In the genomic region with DNA sequence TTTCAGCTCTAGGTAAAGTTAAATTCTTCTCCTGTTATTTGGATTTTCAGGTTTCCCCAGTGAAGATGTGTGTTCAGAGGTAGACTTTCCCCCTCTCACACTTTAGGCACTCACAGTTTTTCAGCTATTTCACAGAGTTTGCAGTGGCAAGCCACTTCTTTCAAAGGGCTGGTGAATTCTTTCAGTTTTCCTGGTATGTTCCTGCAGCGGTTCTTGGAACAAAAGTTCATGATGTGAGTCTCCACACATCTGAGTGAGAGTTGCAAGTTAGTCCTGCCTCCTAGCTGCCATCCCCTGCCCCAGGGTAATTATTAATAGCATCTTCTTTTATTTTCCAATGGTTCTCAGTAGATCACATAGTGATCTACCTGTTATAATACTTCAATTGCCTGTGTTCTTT, we compare ENCODE assay signal across 11 cellular contexts. TPM values are rescaled to one million over a fixed set of nuclear protein-coding genes. Genes with fewer than 3 reads are reported as not detected.
DNase-seq lines count a peak whose midpoint lies in the region; ATAC-seq, FAIRE-seq and TF ChIP-seq lines count a peak whose summit lies in the region.
"Had no signal": no experiment of that assay in that cellular context is flagged by ENCODE, and none has a peak within 500 bp of the region (broad histone marks: within the 10 kb centered on the region; RNA-seq: fewer than 3 reads in every experiment).

No MANE protein-coding gene starts in this region.

- peaks cover 5 to 8% of the 10 kb centered on the region in 2 experiments for H3K36me3 ChIP-seq in GM12878 (ENCODE audit: control insufficient read depth in 2 of 2, insufficient read depth in 2 of 2, low read length in 1 of 2)
- H3K36me3 ChIP-seq in psoas muscle (ENCODE audit: insufficient read depth in 1 of 2, low read depth in 1 of 2), result no peaks in the 10 kb centered on the region
- no peaks in the 10 kb centered on the region for H3K36me3 ChIP-seq in WERI-Rb-1

- intact Hi-C loops in GM12878 (cut with micrococcal nuclease; ENCODE audit: unreplicated experiment), result loop anchor here (1.0 to 5.0 kb wide), 6 partner anchors 30 to 414 kb away; a partner anchor contains a TSS
- intact Hi-C loops in dorsolateral prefrontal cortex (cut with DNase I), result loop anchor here in 1 of 2 donors (5.0 kb wide), 1 partner anchor 179 kb away; no protein-coding TSS in a partner anchor
- intact Hi-C loops in psoas muscle (cut with DNase I), result loop anchor here (2.0 to 10.0 kb wide), 2 partner anchors 178 to 182 kb away; no protein-coding TSS in a partner anchor

- ATAC-seq in HG03432 (IDR thresholded peaks at IDR 0.05; ENCODE audit: unreplicated experiment) (peak; percentile 1), GM12878 (peak; percentile 1; the same call in 1 of the 3 replicates), psoas muscle (no peak)
- peak; percentile 21 for ATAC-seq in stimulated activated naive CD8-positive, alpha-beta T cell treated with anti-CD3 and anti-CD28 coated beads, Interleukin-15, amount 100 ng/mL, for 72 hours

- no peaks in the 10 kb centered on the region for H3K79me2 ChIP-seq in GM12878 (ENCODE audit: control insufficient read depth, insufficient read depth, low read length)

- H3K4me1 ChIP-seq in GM12878 (ENCODE audit: control insufficient read depth, insufficient read depth, low read length), result peaks cover 30% of the 10 kb centered on the region
- H3K4me1 ChIP-seq in psoas muscle, result no peaks in the 10 kb centered on the region

- RAD21 ChIA-PET in GM12878 (lab: Charles Lee; ENCODE audit: unreplicated experiment), result interaction anchor here (1.0 to 8.3 kb wide), 32 partner anchors 9 to 315 kb away, joined by 3 to 257 read pairs (median 6); a partner anchor contains a TSS

- H3K4me2 ChIP-seq in GM12878 (ENCODE audit: control insufficient read depth, insufficient read depth), result peak overlapping the region; percentile 51

- no peaks in the 10 kb centered on the region for H3K27me3 ChIP-seq in GM12878 (replicated peaks in 1 of 2; ENCODE audit: control insufficient read depth in 2 of 2, insufficient read depth in 2 of 2, low read length in 1 of 2)
- peaks cover 0 to 23% (median 6%) of the 10 kb centered on the region in 45 donors for H3K27me3 ChIP-seq in dorsolateral prefrontal cortex
- peaks cover 0 to 3% (median 0%) of the 10 kb centered on the region in 3 donors for H3K27me3 ChIP-seq in psoas muscle (ENCODE audit: insufficient read depth in 3 of 3, low read length in 2 of 3)
- H3K27me3 ChIP-seq in WERI-Rb-1 (ENCODE audit: insufficient read depth, low read depth, severe bottlenecking), result peaks cover 77% of the 10 kb centered on the region

- no TSS peak for BruUV-seq in GM12878 (replicated peaks; lab: Mats Ljungman, UMichigan)

- no peak overlapping the region for H3K4me3 Mint-ChIP-seq in activated naive CD4-positive, alpha-beta T cell treated with anti-CD3 and anti-CD28 coated beads, Interleukin-2, amount 10 ng/mL, durations not matched to agents 7 days and 5 days
- H3K4me3 Mint-ChIP-seq in stimulated activated naive CD8-positive, alpha-beta T cell treated with anti-CD3 and anti-CD28 coated beads, Interleukin-15, amount 100 ng/mL, for 72 hours, result peak overlapping the region; percentile 44 to 60
- H3K4me3 Mint-ChIP-seq: nephron had no signal

- H3K9me3 ChIP-seq in GM12878 (replicated peaks; ENCODE audit: control insufficient read depth, insufficient read depth, low read length) (peaks cover 6% of the 10 kb centered on the region), psoas muscle (peaks cover 3% of the 10 kb centered on the region), WERI-Rb-1 (ENCODE audit: severe bottlenecking) (no peaks in the 10 kb centered on the region)

- no peak for DNase-seq in activated naive CD4-positive, alpha-beta T cell treated with anti-CD3 and anti-CD28 coated beads, Interleukin-2, amount 10 ng/mL, durations not matched to agents 7 days and 5 days
- DNase-seq in activated naive CD4-positive, alpha-beta T cell treated with anti-CD3 and anti-CD28 coated beads, Interleukin-2, amount 50 U/mL, for 16 hours, result no peak
- DNase-seq in GM12878 (ENCODE audit: low read depth, low spot score) (no peak), dorsolateral prefrontal cortex (no peak), psoas muscle (no peak), WERI-Rb-1 (no peak)
- DNase-seq in stimulated activated naive CD8-positive, alpha-beta T cell treated with anti-CD3 and anti-CD28 coated beads, Interleukin-15, amount 100 ng/mL, for 72 hours, result no peak

- no peak overlapping the region for H3K4me3 ChIP-seq in GM12878
- no peak overlapping the region for H3K4me3 ChIP-seq in dorsolateral prefrontal cortex
- H3K4me3 ChIP-seq in psoas muscle, result no peak overlapping the region
- H3K4me3 ChIP-seq in WERI-Rb-1 (ENCODE audit: low read depth, low read length), result no peak overlapping the region
- H3K4me3 ChIP-seq: skin epidermis had no signal

- SMC1A ChIA-PET in GM12878 (lab: Charles Lee; ENCODE audit: uncharacterized antibody, unreplicated experiment), result interaction anchor here (0.7 to 7.1 kb wide), 31 partner anchors 8 to 252 kb away, joined by 3 to 395 read pairs (median 7); a partner anchor contains a TSS

- H3K27me3 Mint-ChIP-seq in activated naive CD4-positive, alpha-beta T cell treated with anti-CD3 and anti-CD28 coated beads, Interleukin-2, amount 10 ng/mL, durations not matched to agents 7 days and 5 days, result no peaks in the 10 kb centered on the region
- H3K27me3 Mint-ChIP-seq in stimulated activated naive CD8-positive, alpha-beta T cell treated with anti-CD3 and anti-CD28 coated beads, Interleukin-15, amount 100 ng/mL, for 72 hours, result no peaks in the 10 kb centered on the region

- POLR2A ChIA-PET in GM12878 (lab: Charles Lee), result interaction anchor here (0.6 to 5.3 kb wide), 14 partner anchors 12 to 177 kb away, joined by 3 to 45 read pairs (median 6); a partner anchor contains a TSS

- H3K4me1 Mint-ChIP-seq in activated naive CD4-positive, alpha-beta T cell treated with anti-CD3 and anti-CD28 coated beads, Interleukin-2, amount 10 ng/mL, durations not matched to agents 7 days and 5 days, result peaks cover 45% of the 10 kb centered on the region
- H3K4me1 Mint-ChIP-seq in stimulated activated naive CD8-positive, alpha-beta T cell treated with anti-CD3 and anti-CD28 coated beads, Interleukin-15, amount 100 ng/mL, for 72 hours, result peaks cover 53% of the 10 kb centered on the region
- H3K4me1 Mint-ChIP-seq: nephron had no signal

- in situ Hi-C loops in GM12878 (cut with MboI), result loop anchor here (5.0 kb wide), 2 partner anchors 59 to 179 kb away; no protein-coding TSS in a partner anchor

- no peak overlapping the region; the same call in 1 of the 2 replicates for H2AFZ ChIP-seq in GM12878 (ENCODE audit: control insufficient read depth, low read depth, low read length)

- no peak for FAIRE-seq in GM12878 (lab: Jason Lieb, UNC)
- FAIRE-seq: urothelium cell line had no signal

- peak overlapping the region; percentile 49 for H3K9ac ChIP-seq in GM12878 (ENCODE audit: control insufficient read depth, insufficient read depth, low read length)

- H3K27ac ChIP-seq in GM12878 (ENCODE audit: control insufficient read depth, insufficient read depth) (peak overlapping the region; percentile 89), dorsolateral prefrontal cortex (no peak overlapping the region), psoas muscle (no peak overlapping the region), WERI-Rb-1 (no peak overlapping the region)

- TF ChIP-seq CTCF in GM12878 (IDR thresholded peaks at IDR 0.05 in 2 of 3, conservative IDR thresholded peaks at IDR 0.05 in 1 of 3; ENCODE audit: control insufficient read depth in 2 of 3, extremely low read depth in 1 of 3, insufficient read depth in 1 of 3, low read depth in 3 of 3, low read length in 3 of 3) (no peak; a peak in 1 of 6 replicates), dorsolateral prefrontal cortex (IDR thresholded peaks at IDR 0.05 in 54 of 56, conservative IDR thresholded peaks at IDR 0.05 in 2 of 56; ENCODE audit: low read depth in 1 of 56, partially characterized antibody in 56 of 56) (no peak), psoas muscle (IDR thresholded peaks at IDR 0.05) (no peak), WERI-Rb-1 (IDR thresholded peaks at IDR 0.05; ENCODE audit: low read depth, low read length) (no peak)

- H3K27ac Mint-ChIP-seq in activated naive CD4-positive, alpha-beta T cell treated with anti-CD3 and anti-CD28 coated beads, Interleukin-2, amount 10 ng/mL, durations not matched to agents 7 days and 5 days, result peak overlapping the region; percentile 77
- peak overlapping the region; percentile 30 to 82 for H3K27ac Mint-ChIP-seq in stimulated activated naive CD8-positive, alpha-beta T cell treated with anti-CD3 and anti-CD28 coated beads, Interleukin-15, amount 100 ng/mL, for 72 hours

- no peak for TF ChIP-seq EP300 in GM12878 (IDR thresholded peaks at IDR 0.05; ENCODE audit: borderline replicate concordance in 1 of 2, control insufficient read depth in 1 of 2, low read depth in 2 of 2, low read length in 2 of 2)

- CTCF ChIA-PET in activated naive CD4-positive, alpha-beta T cell treated with anti-CD3 and anti-CD28 coated beads, Interleukin-2, amount 10 ng/mL, durations not matched to agents 7 days and 5 days (lab: Charles Lee), result interaction anchor here (0.6 to 12.9 kb wide), 30 partner anchors 11 to 315 kb away, joined by 3 to 308 read pairs (median 5); a partner anchor contains a TSS
- CTCF ChIA-PET in GM12878 (lab: Yijun Ruan, JAX), result interaction anchor here (0.5 to 9.9 kb wide), 38 partner anchors 9 to 1956 kb away, joined by 3 to 355 read pairs (median 4); a partner anchor contains a TSS

- H4K20me1 ChIP-seq in GM12878 (ENCODE audit: control insufficient read depth, insufficient read depth), result no peaks in the 10 kb centered on the region

- TF ChIP-seq RAD21 in GM12878 (IDR thresholded peaks at IDR 0.05; ENCODE audit: insufficient read depth, low read depth, low read length), result no peak

- 24% methylated on average over 1 of the region's 1 CpG for WGBS in GM12878 (ENCODE audit: insufficient coverage, insufficient replicate concordance, low lambda C conversion rate, missing lambda C conversion rate)
- WGBS in psoas muscle, 3 donors, result 66 to 67% (median 67%) methylated on average over 1 of the region's 1 CpG

- no peak for TF ChIP-seq POLR2A in GM12878 (IDR thresholded peaks at IDR 0.05; ENCODE audit: low read depth, low read length)

- peaks cover 28% of the 10 kb centered on the region for H3K9me3 Mint-ChIP-seq in activated naive CD4-positive, alpha-beta T cell treated with anti-CD3 and anti-CD28 coated beads, Interleukin-2, amount 10 ng/mL, durations not matched to agents 7 days and 5 days
- peaks cover 21 to 35% of the 10 kb centered on the region in 2 donors for H3K9me3 Mint-ChIP-seq in stimulated activated naive CD8-positive, alpha-beta T cell treated with anti-CD3 and anti-CD28 coated beads, Interleukin-15, amount 100 ng/mL, for 72 hours

- peaks cover 71% of the 10 kb centered on the region for H3K36me3 Mint-ChIP-seq in activated naive CD4-positive, alpha-beta T cell treated with anti-CD3 and anti-CD28 coated beads, Interleukin-2, amount 10 ng/mL, durations not matched to agents 7 days and 5 days

RNA-seq across cellular contexts. Expression of a gene that starts 27.3 kb away (rescaled TPM):
- total RNA-seq in GM12878 (2013; cell fraction: nucleolus; rRNA removed), result 245 and 258 TPM in 2 replicates
- 12.3 and 15.2 TPM in 2 replicates for total RNA-seq in GM12878 (2014; rRNA removed)
- total RNA-seq in GM12878 (2014; rRNA removed; fragmentation: Illumina TruSeq; extraction: Trizol), result 13.8 and 14.5 TPM in 2 replicates
- total RNA-seq in GM12878 (2021), result 10.4 and 14.2 TPM in 2 replicates
- 12.7 TPM for polyA plus RNA-seq in GM12878 (2011; ENCODE audit: low read depth)
- 18.1 and 20.8 TPM in 2 replicates for polyA plus RNA-seq in GM12878 (2011; rRNA removed)
- 7.7 and 7.8 TPM in 2 replicates for polyA plus RNA-seq in GM12878 (2011; cell fraction: cytosol; rRNA removed)
- 20.4 and 23.3 TPM in 2 replicates for polyA plus RNA-seq in GM12878 (2011; cell fraction: nucleus; rRNA removed)
- 9.2 and 10.5 TPM in 2 replicates for polyA plus RNA-seq in GM12878 (2012)
- polyA plus RNA-seq in GM12878 (2014; fragmentation: Illumina TruSeq; extraction: Trizol), result 20.3 and 26.6 TPM in 2 replicates
- 1 to 10 TPM; 3.4 to 6.8 TPM for polyA plus RNA-seq in GM12878 (2014; fragmentation: Nextera tagmentation; extraction: Ambion mirVana)
- 9.3 and 11.2 TPM in 2 replicates for polyA plus RNA-seq in GM12878 (2014; rRNA removed)
- polyA plus RNA-seq in GM12878 (2016; fragmentation: Nextera tagmentation; extraction: Ambion mirVana), result 1 to 10 TPM; 7.5 to 7.9 TPM
- 21.3 and 24.2 TPM in 2 replicates for polyA minus RNA-seq in GM12878 (2011; rRNA and poly(A)+ RNA removed)
- polyA minus RNA-seq in GM12878 (2011; cell fraction: cytosol; rRNA and poly(A)+ RNA removed), result 2.3 and 2.4 TPM in 2 replicates
- 16.3 and 17.8 TPM in 2 replicates for polyA minus RNA-seq in GM12878 (2011; cell fraction: nucleus; rRNA and poly(A)+ RNA removed)
- total RNA-seq in dorsolateral prefrontal cortex, result 10 to 100 TPM in 4 of 120 experiments, 1 to 10 TPM in 113, under 1 TPM in 3; 0.63 to 12.0 (median 5.2) TPM
- 1 to 10 TPM in 2 of 4 donors, under 1 TPM in 2; 0.75 to 2.6 (median 1.3) TPM for total RNA-seq in psoas muscle
- under 1 TPM; 0.04 to 0.13 (median 0.10) TPM for polyA plus RNA-seq in psoas muscle

RNA-seq across cellular contexts. Expression of a gene that starts 40.2 kb away (rescaled TPM):
- total RNA-seq in GM12878 (2013; cell fraction: nucleolus; rRNA removed), result 1,111 and 1,167 TPM in 2 replicates
- 121 and 136 TPM in 2 replicates for total RNA-seq in GM12878 (2014; rRNA removed)
- 134 and 145 TPM in 2 replicates for total RNA-seq in GM12878 (2014; rRNA removed; fragmentation: Illumina TruSeq; extraction: Trizol)
- total RNA-seq in GM12878 (2021), result 125 and 140 TPM in 2 replicates
- 41.2 TPM for polyA plus RNA-seq in GM12878 (2011; ENCODE audit: low read depth)
- 260 and 289 TPM in 2 replicates for polyA plus RNA-seq in GM12878 (2011; rRNA removed)
- 194 and 205 TPM in 2 replicates for polyA plus RNA-seq in GM12878 (2011; cell fraction: cytosol; rRNA removed)
- 385 and 567 TPM in 2 replicates for polyA plus RNA-seq in GM12878 (2011; cell fraction: nucleus; rRNA removed)
- polyA plus RNA-seq in GM12878 (2012), result 73.7 and 121 TPM in 2 replicates
- polyA plus RNA-seq in GM12878 (2014; fragmentation: Illumina TruSeq; extraction: Trizol), result 134 and 155 TPM in 2 replicates
- 100 to 1,000 TPM; 128 to 145 TPM for polyA plus RNA-seq in GM12878 (2014; fragmentation: Nextera tagmentation; extraction: Ambion mirVana)
- 154 and 204 TPM in 2 replicates for polyA plus RNA-seq in GM12878 (2014; rRNA removed)
- polyA plus RNA-seq in GM12878 (2016; fragmentation: Nextera tagmentation; extraction: Ambion mirVana), result 10 to 100 TPM; 87.3 to 89.7 TPM
- 378 and 409 TPM in 2 replicates for polyA minus RNA-seq in GM12878 (2011; rRNA and poly(A)+ RNA removed)
- 105 and 108 TPM in 2 replicates for polyA minus RNA-seq in GM12878 (2011; cell fraction: cytosol; rRNA and poly(A)+ RNA removed)
- 309 and 389 TPM in 2 replicates for polyA minus RNA-seq in GM12878 (2011; cell fraction: nucleus; rRNA and poly(A)+ RNA removed)
- total RNA-seq in dorsolateral prefrontal cortex, result under 1 TPM in 11 of 120 experiments, not detected in 109; 0.11 to 0.50 (median 0.24) TPM
- total RNA-seq in psoas muscle, result under 1 TPM; 0.06 to 0.27 (median 0.10) TPM
- polyA plus RNA-seq in psoas muscle, result under 1 TPM; 0.03 to 0.30 (median 0.04) TPM

Comparison
In these comparisons a context has a peak if more than half of its experiments do, and no peak if none do; other contexts are left out.
1. ATAC-seq: peak in HG03432 (single experiment), GM12878 (single experiment) and stimulated activated naive CD8-positive, alpha-beta T cell treated with anti-CD3 and anti-CD28 coated beads, Interleukin-15, amount 100 ng/mL, for 72 hours (single experiment); none in psoas muscle (0 of 4).
2. RNA of a gene that starts 40.2 kb away (total RNA-seq): 121 to 1,167 TPM in GM12878; 0.06 to 0.27 TPM in psoas muscle and 0.11 to 0.50 TPM in dorsolateral prefrontal cortex; every median in the first group is over 10 times any median in the second.